In genomic region chr4:162010362-162010761, GRCh38 we compare ENCODE assay signal across 1 cellular context.
TF ChIP-seq lines count a peak whose summit lies in the region.

No MANE protein-coding gene starts in this region.

TF ChIP-seq in GM23338, 12 proteins besides CTCF, POLR2A, EP300 and RAD21 (continued from another document):
- TF ChIP-seq ZNF462 (CRISPR knock-in tag; IDR thresholded peaks at IDR 0.05): no peak
- no peak for TF ChIP-seq REST (IDR thresholded peaks at IDR 0.05; ENCODE audit: unreplicated experiment)
- no peak for TF ChIP-seq JUNB (IDR thresholded peaks at IDR 0.05; ENCODE audit: unreplicated experiment)
- no peak for TF ChIP-seq STAT1 (IDR thresholded peaks at IDR 0.05; ENCODE audit: unreplicated experiment)
- TF ChIP-seq ZNF331 (CRISPR knock-in tag; IDR thresholded peaks at IDR 0.05; ENCODE audit: low read depth): no peak
- TF ChIP-seq POLR2AphosphoS5 (IDR thresholded peaks at IDR 0.05; ENCODE audit: low read depth): no peak
- TF ChIP-seq ZNF114 (CRISPR knock-in tag; IDR thresholded peaks at IDR 0.05): no peak
- TF ChIP-seq EZH2phosphoT487 (IDR thresholded peaks at IDR 0.05; ENCODE audit: unreplicated experiment): no peak
- no peak for TF ChIP-seq NANOG (IDR thresholded peaks at IDR 0.05; ENCODE audit: borderline replicate concordance)
- TF ChIP-seq ETS1 (IDR thresholded peaks at IDR 0.05): no peak
- TF ChIP-seq EZH2 (IDR thresholded peaks at IDR 0.05; ENCODE audit: low read depth, unreplicated experiment): no peak
